9 cellular contexts compared by ENCODE assay signal in the genomic region with DNA sequence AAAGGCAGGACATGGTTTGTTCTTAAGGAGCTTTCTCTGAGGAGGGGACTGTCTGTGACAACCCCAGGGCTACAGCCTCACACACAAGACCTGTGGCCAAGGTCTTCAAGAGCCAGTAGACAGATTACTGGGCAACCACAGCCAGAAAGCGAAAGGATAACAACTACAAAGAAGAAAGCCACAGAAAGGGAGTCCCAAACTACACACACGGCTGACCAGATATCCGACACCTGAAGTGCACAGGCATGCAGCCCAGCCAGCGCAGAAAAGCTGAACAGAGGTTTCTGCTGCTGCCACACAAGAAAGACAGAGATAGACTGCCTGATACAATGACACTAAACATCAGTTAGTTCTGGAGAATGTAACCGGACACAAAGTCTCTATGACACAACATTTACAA. TPM values are rescaled to one million over a fixed set of nuclear protein-coding genes. Genes with fewer than 3 reads are reported as not detected.
DNase-seq lines count a peak whose midpoint lies in the region; ATAC-seq and TF ChIP-seq lines count a peak whose summit lies in the region.
"Had no signal": no experiment of that assay in that cellular context is flagged by ENCODE, and none has a peak within 500 bp of the region (broad histone marks: within the 10 kb centered on the region; RNA-seq: fewer than 3 reads in every experiment).

No MANE protein-coding gene starts in this region.

- no peaks in the 10 kb centered on the region for H3K4me1 ChIP-seq in SJCRH30

- ATAC-seq in GM18861 (IDR thresholded peaks at IDR 0.05; ENCODE audit: unreplicated experiment): peak; percentile 62
- peak; percentile 70 for ATAC-seq in GM21737 (IDR thresholded peaks at IDR 0.05; ENCODE audit: unreplicated experiment)
- peak; percentile 59 for ATAC-seq in HG03565 (IDR thresholded peaks at IDR 0.05; ENCODE audit: unreplicated experiment)
- ATAC-seq in GM21360 (IDR thresholded peaks at IDR 0.05; ENCODE audit: unreplicated experiment): no peak
- no peak for ATAC-seq in HG02840 (IDR thresholded peaks at IDR 0.05; ENCODE audit: low FRiP score, unreplicated experiment)

- peaks cover 91% of the 10 kb centered on the region for H3K36me3 ChIP-seq in SJCRH30

- H3K4me3 Mint-ChIP-seq in nephron: no peak overlapping the region

- H3K27ac Mint-ChIP-seq in nephron: peak overlapping the region in 2 of 3 experiments; percentile 22 to 57

- H3K27me3 ChIP-seq in SJCRH30: no peaks in the 10 kb centered on the region

- H3K36me3 Mint-ChIP-seq in nephron (ENCODE audit: low read depth): peaks cover 59% of the 10 kb centered on the region

- H3K9me3 Mint-ChIP-seq in nephron: no peaks in the 10 kb centered on the region

- no peaks in the 10 kb centered on the region for H3K4me1 Mint-ChIP-seq in nephron

- no peaks in the 10 kb centered on the region for H3K9me3 ChIP-seq in SJCRH30 (replicated peaks)

- no peak overlapping the region for H3K4me3 ChIP-seq in SJCRH30

- no peaks in the 10 kb centered on the region for H3K27me3 Mint-ChIP-seq in nephron (ENCODE audit: low read depth)

- DNase-seq in inferior parietal cortex (ENCODE audit: extremely low spot score) (no peak), SJCRH30 (no peak)
- DNase-seq: effector CD4-positive, alpha-beta T cell had no signal

- no peak for TF ChIP-seq CTCF in nephron (IDR thresholded peaks at IDR 0.05; ENCODE audit: unreplicated experiment in 3 of 3)

- H3K27ac ChIP-seq in SJCRH30: no peak overlapping the region

RNA-seq across cellular contexts. Expression of a gene that starts 21.4 kb away (rescaled TPM):
- 65.2 and 74.6 TPM in 2 replicates for total RNA-seq in SJCRH30 (2014; rRNA removed; shearing (Covaris generic))

Comparison
In these comparisons a context has a peak if more than half of its experiments do, and no peak if none do; other contexts are left out.
1. ATAC-seq: peak in GM18861 (single experiment), GM21737 (single experiment) and HG03565 (single experiment); none in GM21360 (single experiment) and HG02840 (single experiment).